In the genomic region with DNA sequence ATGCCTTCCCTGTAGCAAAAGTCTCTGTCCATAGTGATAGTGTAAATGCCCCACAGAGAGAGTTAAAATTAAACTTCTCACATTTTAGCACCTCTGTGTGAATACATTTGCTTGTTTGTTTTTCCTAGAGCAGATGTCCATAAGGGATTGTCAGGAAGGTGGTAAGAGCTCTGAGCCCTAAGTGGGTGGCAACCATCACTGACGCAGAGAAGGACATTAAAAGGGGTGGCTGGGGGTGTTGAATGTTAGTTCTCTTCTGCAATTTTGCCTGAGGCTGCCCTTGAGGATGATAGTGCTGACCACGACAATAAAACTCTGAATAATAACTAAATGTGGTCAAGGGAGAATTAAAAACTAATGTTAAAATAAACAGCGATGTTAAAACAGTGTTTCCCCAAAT, we compare ENCODE assay signal across 23 cellular contexts.
DNase-seq lines count a peak whose midpoint lies in the region; ATAC-seq and TF ChIP-seq lines count a peak whose summit lies in the region.
"Had no signal": no experiment of that assay in that cellular context is flagged by ENCODE, and none has a peak within 500 bp of the region (broad histone marks: within the 10 kb centered on the region; RNA-seq: fewer than 3 reads in every experiment).

No MANE protein-coding gene starts in this region.

- no peak overlapping the region for H2BK12ac ChIP-seq in H9 (ENCODE audit: insufficient read length, low read depth, low read length)

- no peaks in the 10 kb centered on the region for H3K36me3 ChIP-seq in iPS-18a (ENCODE audit: control insufficient read depth, low read depth, low read length)
- H3K36me3 ChIP-seq: MG63 had no signal

- no peaks in the 10 kb centered on the region; a peak in 1 of 5 replicates for H3K9me3 Mint-ChIP-seq in H9
- H3K9me3 Mint-ChIP-seq: HFFc6 had no signal

- no peak overlapping the region for H4K8ac ChIP-seq in H9 (replicated peaks; ENCODE audit: insufficient read length, low read depth, low read length)

- H3K4me3 ChIP-seq in iPS-18a (ENCODE audit: low read length), result peak overlapping the region; percentile 22
- H3K4me3 ChIP-seq: MG63 had no signal

- no peak overlapping the region for H2BK15ac ChIP-seq in H9 (ENCODE audit: low read depth, low read length)

- H3K4me1 ChIP-seq in H9 (ENCODE audit: insufficient read depth, low read length) (peaks cover 20% of the 10 kb centered on the region; the same call in 1 of the 2 replicates), iPS-18a (ENCODE audit: control insufficient read depth, low read depth, low read length) (peaks cover 40% of the 10 kb centered on the region)

- H3K4me1 Mint-ChIP-seq in H9, result peaks cover 63 to 69% of the 10 kb centered on the region in 2 experiments
- H3K4me1 Mint-ChIP-seq: CD14-positive monocyte had no signal

- no peak overlapping the region for H2BK20ac ChIP-seq in H9 (ENCODE audit: low read depth, low read length, poor library complexity, severe bottlenecking)

- H2AFZ ChIP-seq in H9 (ENCODE audit: low read length), result no peak overlapping the region

- ATAC-seq in HG02852 (IDR thresholded peaks at IDR 0.05; ENCODE audit: unreplicated experiment), result no peak

- H4K20me1 ChIP-seq in H9 (ENCODE audit: control insufficient read depth, insufficient read depth, insufficient read length), result no peaks in the 10 kb centered on the region

- H3T11ph ChIP-seq in H9 (ENCODE audit: low read length), result no peak overlapping the region

- peaks cover 0 to 1% (median 0%) of the 10 kb centered on the region in 3 experiments; a peak in 1 of 7 replicates for H3K36me3 Mint-ChIP-seq in H9 (ENCODE audit: insufficient read depth in 1 of 3, low read depth in 3 of 3)
- H3K36me3 Mint-ChIP-seq: CD14-positive monocyte had no signal

- H3K27me3 ChIP-seq in H9 (ENCODE audit: insufficient read depth, low read length) (no peaks in the 10 kb centered on the region), iPS-18a (ENCODE audit: control insufficient read depth, insufficient read depth, low read length) (no peaks in the 10 kb centered on the region)
- H3K27me3 ChIP-seq: MG63 had no signal

- H3K9me3 ChIP-seq in H9 (ENCODE audit: control insufficient read depth, low read depth, low read length) (no peaks in the 10 kb centered on the region), iPS-18a (ENCODE audit: control insufficient read depth, low read depth, low read length) (no peaks in the 10 kb centered on the region)
- H3K9me3 ChIP-seq: MG63, SK-N-SH had no signal

- no peak overlapping the region for H2AK5ac ChIP-seq in H9 (ENCODE audit: insufficient read length, low read length)

- H3K18ac ChIP-seq in H9 (ENCODE audit: insufficient read length, low read depth, low read length), result no peak overlapping the region

- H3K27ac ChIP-seq in H9 (ENCODE audit: insufficient read length, low read depth, low read length) (no peak overlapping the region), iPS-18a (ENCODE audit: low read length) (no peak overlapping the region)

- H3K23me2 ChIP-seq in H9 (ENCODE audit: insufficient read length, low read depth, low read length, poor library complexity, severe bottlenecking), result no peaks in the 10 kb centered on the region

- no peak overlapping the region for H3K23ac ChIP-seq in H9 (ENCODE audit: insufficient read length, low read depth, low read length)

- H4K5ac ChIP-seq in H9 (ENCODE audit: insufficient read length, low read depth, low read length), result no peak overlapping the region

- H3K4ac ChIP-seq in H9 (ENCODE audit: low read depth, low read length), result no peak overlapping the region

- no peak overlapping the region for H2BK5ac ChIP-seq in H9 (ENCODE audit: insufficient read length, low read length)

- H4K91ac ChIP-seq in H9 (ENCODE audit: insufficient read length, low read depth, low read length), result no peak overlapping the region

- DNase-seq in DMS79 treated with DMSO at 0.1 percent for 48 hours (lab: John Stamatoyannopoulos, UW) (peak; percentile 37), DMS79 (lab: John Stamatoyannopoulos, UW) (no peak), H9 (no peak), NCI-H774 (lab: John Stamatoyannopoulos, UW) (peak; percentile 42), DMS53 (lab: John Stamatoyannopoulos, UW) (no peak)
- DNase-seq in stimulated activated CD4-positive, alpha-beta T cell treated with anti-CD3 and anti-CD28 coated beads, Interleukin-15, amount 100 ng/mL, for 24 hours, result no peak
- DNase-seq: 8988T, COR-L47, DMS 273 treated with DMSO at 0.1 percent for 48 hours, HFFc6, Karpas-422, MG63, NCI-H1092, NCI-H187, NCI-H345, OCI-M1, RPMI8226, SHP77 treated with DMSO at 0.1 percent for 48 hours, SK-N-SH had no signal

- no peaks in the 10 kb centered on the region for H3K79me2 ChIP-seq in H9 (ENCODE audit: insufficient read depth, low read length)

- H3K4me3 Mint-ChIP-seq in H9, result peak overlapping the region in 1 of 2 experiments; percentile 25; a peak in 1 of 5 replicates
- H3K4me3 Mint-ChIP-seq: CD14-positive monocyte, HFFc6, IgD-negative memory B cell had no signal

- H2BK120ac ChIP-seq in H9 (ENCODE audit: low read depth, low read length, poor library complexity, severe bottlenecking), result no peak overlapping the region

- no CpG with 5 or more reads among the region's 3 CpGs for WGBS in H9 (ENCODE audit: extremely low coverage, insufficient read length, low lambda C conversion rate)

- peak overlapping the region; percentile 85 to 96 (median 92); a peak in 6 of 7 replicates for H3K27ac Mint-ChIP-seq in H9
- H3K27ac Mint-ChIP-seq: CD14-positive monocyte, HFFc6 had no signal

- no peak overlapping the region for H3K14ac ChIP-seq in H9 (ENCODE audit: insufficient read depth, low read length)

- no peak for TF ChIP-seq CTCF in H9 (conservative IDR thresholded peaks at IDR 0.05)

- no peaks in the 10 kb centered on the region for H3K79me1 ChIP-seq in H9 (ENCODE audit: insufficient read depth, low read depth, low read length, poor library complexity, severe bottlenecking)

- no peak overlapping the region for H3K56ac ChIP-seq in H9 (ENCODE audit: insufficient read length, low read depth, low read length)

- peak overlapping the region; percentile 38 for H3K4me2 ChIP-seq in H9 (ENCODE audit: insufficient read depth, insufficient read length, low read length)
- H3K4me2 ChIP-seq: SK-N-SH had no signal

- H3K9ac ChIP-seq in H9 (ENCODE audit: extremely low read depth, insufficient read length, low read length) (no peak overlapping the region), iPS-18a (ENCODE audit: low read length) (no peak overlapping the region)
- H3K9ac ChIP-seq: SK-N-SH had no signal

- no peaks in the 10 kb centered on the region for H3K27me3 Mint-ChIP-seq in H9 (ENCODE audit: low read depth)

Comparison
In these comparisons a context has a peak if more than half of its experiments do, and no peak if none do; other contexts are left out.
1. DNase-seq: peak in DMS79 treated with DMSO at 0.1 percent for 48 hours (single experiment) and NCI-H774 (single experiment); none in DMS79 (single experiment), H9 (single experiment), stimulated activated CD4-positive, alpha-beta T cell treated with anti-CD3 and anti-CD28 coated beads, Interleukin-15, amount 100 ng/mL, for 24 hours (single experiment) and DMS53 (single experiment).